Comparison of ENCODE assay signal across 11 cellular contexts in genomic region chr3:189586941-189587687, GRCh38. TPM values are rescaled to one million over a fixed set of nuclear protein-coding genes. Genes with fewer than 3 reads are reported as not detected.
A peak's percentile ranks its signal among the peaks of the same experiment; 100 is the strongest.
DNase-seq lines count a peak whose midpoint lies in the region; ATAC-seq, FAIRE-seq and TF ChIP-seq lines count a peak whose summit lies in the region.
"Had no signal": no experiment of that assay in that cellular context is flagged by ENCODE, and none has a peak within 500 bp of the region (broad histone marks: within the 10 kb centered on the region; RNA-seq: fewer than 3 reads in every experiment).

No MANE protein-coding gene starts in this region.

- H3K4me1 ChIP-seq in liver (ENCODE audit: control insufficient read depth in 4 of 4, insufficient read depth in 4 of 4, low read length in 3 of 4) (peaks cover 0 to 4% (median 0%) of the 10 kb centered on the region in 4 donors), HepG2 (ENCODE audit: insufficient read depth, low read length) (no peaks in the 10 kb centered on the region)
- H3K4me1 ChIP-seq: parathyroid adenoma had no signal

- TF ChIP-seq EP300 in HepG2 (IDR thresholded peaks at IDR 0.05; ENCODE audit: low read depth in 2 of 2, low read length in 2 of 2), result no peak
- TF ChIP-seq EP300 in HepG2 (CRISPR knock-in tag; IDR thresholded peaks at IDR 0.05; ENCODE audit: borderline replicate concordance), result no peak

- in situ Hi-C loops in HepG2 (cut with HindIII; ENCODE audit: extremely low pct_ligation_motif_present, low pct_unique_long_range_greater_than_20kb), result no loop called here

- H2AFZ ChIP-seq in HepG2 (ENCODE audit: low read length), result no peak overlapping the region
- H2AFZ ChIP-seq: parathyroid adenoma had no signal

- WGBS in liver, result 70% methylated on average over 7 of the region's 7 CpGs
- 19% methylated on average over 7 of the region's 7 CpGs for WGBS in HepG2 (ENCODE audit: low lambda C conversion rate)

- no peaks in the 10 kb centered on the region for H3K9me3 ChIP-seq in liver (ENCODE audit: control insufficient read depth in 4 of 4, low read length in 3 of 4)
- H3K9me3 ChIP-seq in HepG2 (ENCODE audit: low read length), result no peaks in the 10 kb centered on the region

- H3K4me2 ChIP-seq in HepG2 (ENCODE audit: low read depth, low read length), result no peak overlapping the region

- no peak for ATAC-seq in HepG2
- ATAC-seq in HG02610 (IDR thresholded peaks at IDR 0.05; ENCODE audit: unreplicated experiment), result peak; percentile 96
- ATAC-seq in HG03558 (IDR thresholded peaks at IDR 0.05; ENCODE audit: extremely low read depth, unreplicated experiment), result peak; percentile 88
- ATAC-seq in naive thymus-derived CD8-positive, alpha-beta T cell, result no peak

- H3K27me3 Mint-ChIP-seq in naive thymus-derived CD8-positive, alpha-beta T cell, result peaks cover 0 to 3% (median 0%) of the 10 kb centered on the region in 5 donors

- intact Hi-C loops in HepG2 (cut with micrococcal nuclease; ENCODE audit: unreplicated experiment), result no loop called here

- no peak overlapping the region for H3K27ac Mint-ChIP-seq in naive thymus-derived CD8-positive, alpha-beta T cell

- TF ChIP-seq RAD21 in liver (IDR thresholded peaks at IDR 0.05), result peak in 1 of 2 donors; percentile 36
- no peak for TF ChIP-seq RAD21 in HepG2 (CRISPR knock-in tag; IDR thresholded peaks at IDR 0.05)

- no peak for FAIRE-seq in HepG2 (lab: Jason Lieb, UNC)

- H3K27me3 ChIP-seq in liver (ENCODE audit: control insufficient read depth in 4 of 4, insufficient read depth in 4 of 4, low read length in 3 of 4), result no peaks in the 10 kb centered on the region
- no peaks in the 10 kb centered on the region for H3K27me3 ChIP-seq in HepG2 (ENCODE audit: control insufficient read depth in 1 of 2, insufficient read depth in 2 of 2, low read length in 2 of 2)

- H4K20me1 ChIP-seq in HepG2 (ENCODE audit: insufficient read depth, low read length), result no peaks in the 10 kb centered on the region

- no peak overlapping the region for H3K27ac ChIP-seq in liver (ENCODE audit: low read depth in 1 of 2, low read length in 2 of 2)
- no peak overlapping the region for H3K27ac ChIP-seq in HepG2 (ENCODE audit: extremely low read length, insufficient read depth, low read length)
- H3K27ac ChIP-seq: parathyroid adenoma had no signal

- H3K36me3 ChIP-seq in liver (ENCODE audit: control insufficient read depth in 4 of 4, insufficient read depth in 3 of 4, low read depth in 1 of 4, low read length in 3 of 4), result no peaks in the 10 kb centered on the region
- no peaks in the 10 kb centered on the region for H3K36me3 ChIP-seq in HepG2 (replicated peaks in 1 of 2; ENCODE audit: control insufficient read depth in 1 of 2, insufficient read depth in 2 of 2, low read length in 2 of 2)

- H3K36me3 Mint-ChIP-seq in naive thymus-derived CD8-positive, alpha-beta T cell, result peaks cover 0 to 11% (median 10%) of the 10 kb centered on the region in 3 donors

- no peak for TF ChIP-seq POLR2A in HepG2 (IDR thresholded peaks at IDR 0.05; ENCODE audit: insufficient read depth in 1 of 2, low read depth in 2 of 2, low read length in 2 of 2)
- no peak for TF ChIP-seq POLR2A in erythroblast (IDR thresholded peaks at IDR 0.05; ENCODE audit: low read length)

- peaks cover 0 to 1% (median 0%) of the 10 kb centered on the region in 4 donors for H3K4me1 Mint-ChIP-seq in naive thymus-derived CD8-positive, alpha-beta T cell

- POLR2A ChIA-PET in HepG2 (lab: Yijun Ruan, JAX), result no interaction called here
- POLR2A ChIA-PET in naive thymus-derived CD8-positive, alpha-beta T cell (lab: Charles Lee), result no interaction called here

- no peak overlapping the region for H3K9ac ChIP-seq in liver (ENCODE audit: low read depth in 1 of 2, low read length in 2 of 2)
- H3K9ac ChIP-seq in HepG2 (ENCODE audit: insufficient read depth, low read depth, low read length), result no peak overlapping the region
- H3K9ac ChIP-seq: parathyroid adenoma had no signal

- DNase-seq in HepG2 (ENCODE audit: low spot score), result no peak
- no peak for DNase-seq in erythroblast (lab: John Stamatoyannopoulos, UW)
- no peak for DNase-seq in stimulated activated CD4-positive, alpha-beta T cell treated with anti-CD3 and anti-CD28 coated beads, Interleukin-12 subunit alpha, Interleukin-12 subunit beta, amount 100 ng/mL, for 4 hours
- DNase-seq in HUDEP-2 (lab: John Stamatoyannopoulos, UW; ENCODE audit: unreplicated experiment in 76 of 76), result no peak
- no peak for DNase-seq in naive thymus-derived CD8-positive, alpha-beta T cell
- DNase-seq: AML-193; central memory CD4-positive, alpha-beta T cell had no signal

- H3K79me2 ChIP-seq in HepG2 (ENCODE audit: insufficient read depth, low read length), result no peaks in the 10 kb centered on the region
- H3K79me2 ChIP-seq: parathyroid adenoma had no signal

- H3K4me3 ChIP-seq in liver (ENCODE audit: low read depth in 1 of 3, low read length in 3 of 3), result no peak overlapping the region
- H3K4me3 ChIP-seq in HepG2 (replicated peaks in 1 of 3; ENCODE audit: insufficient read depth in 1 of 3, low read depth in 2 of 3, low read length in 3 of 3), result no peak overlapping the region

- CTCF ChIA-PET in HepG2 (lab: Yijun Ruan, JAX; ENCODE audit: low intra/inter-chr PET ratio, low total read pairs), result no interaction called here

- peaks cover 0 to 21% (median 3%) of the 10 kb centered on the region in 9 donors for H3K9me3 Mint-ChIP-seq in naive thymus-derived CD8-positive, alpha-beta T cell

- H3K4me3 Mint-ChIP-seq in naive thymus-derived CD8-positive, alpha-beta T cell, result no peak overlapping the region

- no peak for TF ChIP-seq CTCF in liver (IDR thresholded peaks at IDR 0.05; ENCODE audit: low read depth, low read length, missing input control)
- TF ChIP-seq CTCF in HepG2 (CRISPR knock-in tag; IDR thresholded peaks at IDR 0.05), result no peak

- no TSS peak for BruUV-seq in HepG2 (replicated peaks; lab: Mats Ljungman, UMichigan)

TF ChIP-seq in liver, 16 proteins besides CTCF, POLR2A, EP300 and RAD21 (continues in another document):
- no peak for TF ChIP-seq TAF1 (conservative IDR thresholded peaks at IDR 0.05)
- TF ChIP-seq HNF4G (IDR thresholded peaks at IDR 0.05), result no peak
- TF ChIP-seq JUND (IDR thresholded peaks at IDR 0.05), result peak in 1 of 2 donors; percentile 73
- TF ChIP-seq HNF4A (conservative IDR thresholded peaks at IDR 0.05), result peak in 1 of 2 donors; percentile 80
- peak; percentile 26 for TF ChIP-seq FOXA2 (IDR thresholded peaks at IDR 0.05)

TF ChIP-seq in HepG2, 621 proteins besides CTCF, POLR2A, EP300 and RAD21:
- TF ChIP-seq ZNF292 (CRISPR knock-in tag; IDR thresholded peaks at IDR 0.05; ENCODE audit: borderline replicate concordance, low read depth) (no peak), MEF2D (CRISPR knock-in tag; IDR thresholded peaks at IDR 0.05) (no peak), ZNF275 (CRISPR knock-in tag; IDR thresholded peaks at IDR 0.05; ENCODE audit: borderline replicate concordance) (no peak), ZMYM3 (CRISPR knock-in tag; IDR thresholded peaks at IDR 0.05) (no peak), TP53 (CRISPR knock-in tag; conservative IDR thresholded peaks at IDR 0.05) (no peak), RBAK (CRISPR knock-in tag; IDR thresholded peaks at IDR 0.05) (no peak)
TF ChIP-seq in HepG2: peak in this region for 0.

RNA-seq across cellular contexts. Expression of gene TP63, which starts 44.1 kb away (rescaled TPM):
- total RNA-seq in liver, result under 1 TPM; under 0.01 to 0.08 TPM
- under 1 TPM in 1 of 2 donors, not detected in 1; 0.05 TPM for polyA plus RNA-seq in liver
- not detected in 2 replicates for total RNA-seq in HepG2 (2016; rRNA removed; fragmentation: Illumina TruSeq; extraction: Trizol)
- not detected in 2 replicates for total RNA-seq in HepG2 (2016; cell fraction: cytosol; rRNA removed; fragmentation: Illumina TruSeq; extraction: Trizol; ENCODE audit: low read depth)
- total RNA-seq in HepG2 (2016; cell fraction: insoluble cytoplasmic fraction; rRNA removed; fragmentation: Illumina TruSeq; extraction: Trizol), result not detected in 2 replicates
- not detected in 2 replicates for total RNA-seq in HepG2 (2016; cell fraction: membrane; rRNA removed; fragmentation: Illumina TruSeq; extraction: Trizol)
- not detected in 2 replicates for total RNA-seq in HepG2 (2016; cell fraction: nucleus; rRNA removed; fragmentation: Illumina TruSeq; extraction: Trizol)
- not detected in 2 replicates for polyA plus RNA-seq in HepG2 (2011; rRNA removed)
- not detected in 2 replicates for polyA plus RNA-seq in HepG2 (2011; cell fraction: cytosol; rRNA removed)
- polyA plus RNA-seq in HepG2 (2011; cell fraction: nucleus; rRNA removed), result not detected in 2 replicates
- polyA plus RNA-seq in HepG2 (2012), result not detected in 2 replicates
- polyA plus RNA-seq in HepG2 (2016; cell fraction: cytosol; fragmentation: Illumina TruSeq; extraction: Trizol; ENCODE audit: low read depth), result not detected in 2 replicates
- polyA plus RNA-seq in HepG2 (2016; cell fraction: insoluble cytoplasmic fraction; fragmentation: Illumina TruSeq; extraction: Trizol; ENCODE audit: low read depth), result not detected in 2 replicates
- polyA plus RNA-seq in HepG2 (2016; cell fraction: membrane; fragmentation: Illumina TruSeq; extraction: Trizol; ENCODE audit: low read depth), result not detected in 2 replicates
- polyA plus RNA-seq in HepG2 (2016; cell fraction: nucleus; fragmentation: Illumina TruSeq; extraction: Trizol; ENCODE audit: insufficient read depth, low read depth), result not detected in 2 replicates
- polyA minus RNA-seq in HepG2 (2011; rRNA and poly(A)+ RNA removed; ENCODE audit: low replicate concordance), result 0.96 TPM in 1 of 2 replicates, not detected in the other
- not detected in 2 replicates for polyA minus RNA-seq in HepG2 (2011; cell fraction: cytosol; rRNA and poly(A)+ RNA removed)
- not detected in 2 replicates for polyA minus RNA-seq in HepG2 (2011; cell fraction: nucleus; rRNA and poly(A)+ RNA removed)
- not detected for total RNA-seq in naive thymus-derived CD8-positive, alpha-beta T cell
- polyA plus RNA-seq in naive thymus-derived CD8-positive, alpha-beta T cell, result not detected

Comparison
In these comparisons a context has a peak if more than half of its experiments do, and no peak if none do; other contexts are left out.
1. ATAC-seq: peak in HG02610 (single experiment) and HG03558 (single experiment); none in HepG2 (single experiment) and naive thymus-derived CD8-positive, alpha-beta T cell (0 of 2).